In the genomic region with DNA sequence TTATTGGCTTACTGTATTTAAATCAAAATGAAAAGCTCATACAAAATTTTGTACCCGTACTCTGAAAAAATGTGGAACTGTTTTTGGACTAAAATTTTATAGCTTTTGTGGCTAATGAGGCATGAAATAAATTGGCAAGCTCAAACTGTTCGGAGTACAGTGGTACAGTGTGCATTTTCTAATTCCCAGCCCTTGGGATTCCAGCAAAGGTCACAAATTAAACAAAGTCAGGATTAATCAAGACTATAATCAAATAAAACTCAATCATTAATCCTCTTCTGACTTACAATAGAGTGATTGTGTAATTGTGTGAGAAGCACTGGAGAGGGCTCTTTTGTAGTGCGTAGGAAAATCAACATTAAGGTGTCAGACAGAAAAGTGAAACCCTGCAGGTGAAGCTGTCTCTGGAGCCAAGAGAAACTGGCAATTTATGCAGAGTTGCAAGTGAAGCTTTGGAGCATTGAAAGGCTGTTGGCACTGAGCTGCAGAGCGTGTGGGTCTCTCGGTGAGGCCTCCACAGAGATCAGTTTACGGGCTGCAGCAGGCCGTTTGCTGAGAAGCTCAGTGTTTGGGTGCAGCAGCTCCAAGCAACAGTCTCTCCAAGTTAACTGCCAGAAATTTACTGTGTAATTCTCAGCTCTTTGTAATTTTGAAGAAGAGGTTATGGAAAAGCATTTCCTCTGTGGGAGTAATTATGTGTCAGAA, we compare ENCODE assay signal across 8 cellular contexts.
DNase-seq lines count a peak whose midpoint lies in the region; ATAC-seq and TF ChIP-seq lines count a peak whose summit lies in the region.

No MANE protein-coding gene starts in this region.

- H3K4me3 ChIP-seq in WERI-Rb-1 (ENCODE audit: low read depth, low read length) = no peak overlapping the region

- H3K27me3 Mint-ChIP-seq in MCF 10A (ENCODE audit: insufficient read depth, unreplicated experiment) = no peaks in the 10 kb centered on the region

- no peak overlapping the region for H3K27ac ChIP-seq in WERI-Rb-1

- intact Hi-C loops in MCF 10A (cut with micrococcal nuclease) = no loop called here

- H3K36me3 ChIP-seq in WERI-Rb-1 = no peaks in the 10 kb centered on the region

- H3K36me3 Mint-ChIP-seq in MCF 10A (ENCODE audit: insufficient read depth, unreplicated experiment) = peaks cover 19% of the 10 kb centered on the region

- POLR2A ChIA-PET in MCF 10A (lab: Yijun Ruan, JAX) = no interaction called here

- BruUV-seq in MCF 10A (replicated peaks; lab: Mats Ljungman, UMichigan) = no TSS peak

- no peak for TF ChIP-seq CTCF in MCF 10A (IDR thresholded peaks at IDR 0.05; ENCODE audit: unreplicated experiment)
- TF ChIP-seq CTCF in WERI-Rb-1 (IDR thresholded peaks at IDR 0.05; ENCODE audit: low read depth, low read length) = no peak

- H3K4me1 Mint-ChIP-seq in MCF 10A (ENCODE audit: insufficient read depth, unreplicated experiment) = peaks cover 9% of the 10 kb centered on the region

- CTCF ChIA-PET in MCF 10A (lab: Yijun Ruan, JAX) = interaction anchor here (0.5 to 0.7 kb wide), 4 partner anchors 44 to 560 kb away, joined by 3 read pairs; no protein-coding TSS in a partner anchor

- peak overlapping the region; percentile 16 for H3K4me3 Mint-ChIP-seq in MCF 10A (ENCODE audit: unreplicated experiment)

- no peaks in the 10 kb centered on the region for H3K9me3 ChIP-seq in WERI-Rb-1 (ENCODE audit: severe bottlenecking)

- H3K27ac Mint-ChIP-seq in MCF 10A (ENCODE audit: low read depth, unreplicated experiment) = peak overlapping the region; percentile 13

- ATAC-seq in left lobe of liver (peak; percentile 95), HG02852 (IDR thresholded peaks at IDR 0.05; ENCODE audit: unreplicated experiment) (no peak)

- no peaks in the 10 kb centered on the region for H3K27me3 ChIP-seq in WERI-Rb-1 (ENCODE audit: insufficient read depth, low read depth, severe bottlenecking)

- peaks cover 9% of the 10 kb centered on the region for H3K9me3 Mint-ChIP-seq in MCF 10A (ENCODE audit: unreplicated experiment)

- DNase-seq in C1 segment of cervical spinal cord (lab: John Stamatoyannopoulos, UW) = peak in 10 of 14 donors; percentile 5 to 72 (median 22)
- DNase-seq in NCI-H146 treated with DMSO at 0.1 percent for 48 hours (lab: John Stamatoyannopoulos, UW; ENCODE audit: unreplicated experiment) = peak; percentile 97
- peak; percentile 17 for DNase-seq in MCF 10A (ENCODE audit: unreplicated experiment)
- DNase-seq in left lobe of liver (ENCODE audit: low spot score) = no peak
- DNase-seq in germinal center (ENCODE audit: low spot score) = no peak
- DNase-seq in WERI-Rb-1 = no peak
- DNase-seq in activated CD4-positive, CD25-positive, alpha-beta regulatory T cell (lab: John Stamatoyannopoulos, UW) = no peak

Comparison
In these comparisons a context has a peak if more than half of its experiments do, and no peak if none do; other contexts are left out.
1. DNase-seq: peak in C1 segment of cervical spinal cord (10 of 14), NCI-H146 treated with DMSO at 0.1 percent for 48 hours (single experiment) and MCF 10A (single experiment); none in left lobe of liver (single experiment), germinal center (single experiment), WERI-Rb-1 (single experiment) and activated CD4-positive, CD25-positive, alpha-beta regulatory T cell (0 of 4).